Comparison of ENCODE assay signal across 12 cellular contexts in genomic region chr1:20069932-20070331, GRCh38. TPM values are rescaled to one million over a fixed set of nuclear protein-coding genes. Genes with fewer than 3 reads are reported as not detected.
DNase-seq lines count a peak whose midpoint lies in the region; ATAC-seq and TF ChIP-seq lines count a peak whose summit lies in the region.
"Had no signal": no experiment of that assay in that cellular context is flagged by ENCODE, and none has a peak within 500 bp of the region (broad histone marks: within the 10 kb centered on the region; RNA-seq: fewer than 3 reads in every experiment).

Gene PLA2G5 (plus strand): TSS chr1:20070194. CDS start chr1:20084831, 14,637 bp downstream.

- in situ Hi-C loops in gastrocnemius medialis (cut with MboI; ENCODE audit: low sequenced_read_pairs in 4 of 4) = no loop called here

- H3F3A ChIP-seq in PC-9 (ENCODE audit: insufficient read depth, low read depth) = no peaks in the 10 kb centered on the region

- BruUV-seq in PC-9 (replicated peaks; lab: Mats Ljungman, UMichigan) = no TSS peak

- DNase-seq in GM04504 (ENCODE audit: low read depth) = peak; percentile 18
- DNase-seq in coronary artery (ENCODE audit: low spot score) = peak; percentile 91
- no peak for DNase-seq in left lung
- DNase-seq in gastrocnemius medialis = peak; percentile 18 to 57
- DNase-seq in PC-9 = no peak
- DNase-seq in activated CD4-positive, alpha-beta T cell treated with anti-CD3 and anti-CD28 coated beads for 36 hours = no peak
- DNase-seq in T-cell = no peak
- DNase-seq: activated CD4-positive, alpha-beta memory T cell treated with anti-CD3 and anti-CD28 coated beads, Interleukin-2, amount 10 ng/mL, durations not matched to agents 7 days and 5 days; KG1; NCI-H446; SK-N-SH had no signal

- intact Hi-C loops in left lung (cut with DNase I) = no loop called here
- intact Hi-C loops in gastrocnemius medialis (cut with DNase I; ENCODE audit: low total_unique reads) = no loop called here
- intact Hi-C loops in PC-9 (cut with micrococcal nuclease; ENCODE audit: unreplicated experiment) = no loop called here
- intact Hi-C loops in activated CD4-positive, alpha-beta T cell treated with anti-CD3 and anti-CD28 coated beads for 36 hours (cut with DNase I, micrococcal nuclease) = no loop called here

- no peaks in the 10 kb centered on the region for H3K36me3 Mint-ChIP-seq in activated CD4-positive, alpha-beta T cell treated with anti-CD3 and anti-CD28 coated beads for 36 hours (ENCODE audit: low read depth)
- H3K36me3 Mint-ChIP-seq in T-cell = no peaks in the 10 kb centered on the region

- H2AFZ ChIP-seq in PC-9 = no peak within 1 kb of the TSS

- no peaks in the 10 kb centered on the region for H4K20me1 ChIP-seq in PC-9 (ENCODE audit: insufficient read depth)

- H3K36me3 ChIP-seq in left lung = no peaks in the 10 kb centered on the region
- no peaks in the 10 kb centered on the region for H3K36me3 ChIP-seq in gastrocnemius medialis
- H3K36me3 ChIP-seq in PC-9 (ENCODE audit: low read depth) = no peaks in the 10 kb centered on the region

- ATAC-seq in left lung = peak; percentile 73
- ATAC-seq in gastrocnemius medialis = peak; percentile 56 to 87
- no peak for ATAC-seq in activated CD4-positive, alpha-beta T cell treated with anti-CD3 and anti-CD28 coated beads for 36 hours
- ATAC-seq in HG02588 (IDR thresholded peaks at IDR 0.05; ENCODE audit: unreplicated experiment) = no peak
- ATAC-seq in T-cell (replicated peaks in 1 of 4) = no peak

- no peaks in the 10 kb centered on the region for H3K4me1 Mint-ChIP-seq in activated CD4-positive, alpha-beta T cell treated with anti-CD3 and anti-CD28 coated beads for 36 hours
- H3K4me1 Mint-ChIP-seq in T-cell = no peaks in the 10 kb centered on the region
- H3K4me1 Mint-ChIP-seq: activated CD4-positive, alpha-beta memory T cell treated with anti-CD3 and anti-CD28 coated beads, Interleukin-2, amount 10 ng/mL, durations not matched to agents 7 days and 5 days had no signal

- no peaks in the 10 kb centered on the region for H3K27me3 Mint-ChIP-seq in activated CD4-positive, alpha-beta T cell treated with anti-CD3 and anti-CD28 coated beads for 36 hours
- peaks cover 0 to 2% of the 10 kb centered on the region in 2 donors for H3K27me3 Mint-ChIP-seq in T-cell

- no peaks in the 10 kb centered on the region for H3K9me3 Mint-ChIP-seq in activated CD4-positive, alpha-beta T cell treated with anti-CD3 and anti-CD28 coated beads for 36 hours (ENCODE audit: low read depth)
- no peaks in the 10 kb centered on the region for H3K9me3 Mint-ChIP-seq in T-cell
- H3K9me3 Mint-ChIP-seq: activated CD4-positive, alpha-beta memory T cell treated with anti-CD3 and anti-CD28 coated beads, Interleukin-2, amount 10 ng/mL, durations not matched to agents 7 days and 5 days had no signal

- no peak for TF ChIP-seq CTCF in coronary artery (IDR thresholded peaks at IDR 0.05)
- TF ChIP-seq CTCF in left lung (IDR thresholded peaks at IDR 0.05) = no peak
- TF ChIP-seq CTCF in gastrocnemius medialis (IDR thresholded peaks at IDR 0.05 in 4 of 5, conservative IDR thresholded peaks at IDR 0.05 in 1 of 5) = no peak
- no peak for TF ChIP-seq CTCF in PC-9 (conservative IDR thresholded peaks at IDR 0.05)

- H3K27me3 ChIP-seq in left lung (peaks cover 0 to 7% of the 10 kb centered on the region in 2 donors), gastrocnemius medialis (no peaks in the 10 kb centered on the region), PC-9 (ENCODE audit: insufficient read depth, low read depth) (no peaks in the 10 kb centered on the region)

- H3K9me2 ChIP-seq in PC-9 (ENCODE audit: insufficient read depth) = no peaks in the 10 kb centered on the region
- H3K9me2 ChIP-seq: SK-N-SH had no signal

- POLR2A ChIA-PET in PC-9 (lab: Charles Lee; ENCODE audit: unreplicated experiment) = interaction anchor here (0.6 kb wide), 1 partner anchor 11 kb away, joined by 3 read pairs; no protein-coding TSS in a partner anchor
- POLR2A ChIA-PET in activated CD4-positive, alpha-beta T cell treated with anti-CD3 and anti-CD28 coated beads for 36 hours (lab: Charles Lee) = no interaction called here
- POLR2A ChIA-PET in T-cell (lab: Charles Lee) = no interaction called here

- no peak for TF ChIP-seq POLR2A in gastrocnemius medialis (IDR thresholded peaks at IDR 0.05)

- no peak within 1 kb of the TSS for H3K27ac Mint-ChIP-seq in activated CD4-positive, alpha-beta T cell treated with anti-CD3 and anti-CD28 coated beads for 36 hours
- no peak within 1 kb of the TSS for H3K27ac Mint-ChIP-seq in T-cell
- H3K27ac Mint-ChIP-seq: activated CD4-positive, alpha-beta memory T cell treated with anti-CD3 and anti-CD28 coated beads, Interleukin-2, amount 10 ng/mL, durations not matched to agents 7 days and 5 days had no signal

- no peak within 1 kb of the TSS for H3K4me2 ChIP-seq in PC-9
- H3K4me2 ChIP-seq: SK-N-SH had no signal

- CTCF ChIA-PET in PC-9 (lab: Charles Lee) (no interaction called here), T-cell (lab: Charles Lee) (no interaction called here)
- CTCF ChIA-PET in activated CD4-positive, alpha-beta T cell treated with anti-CD3 and anti-CD28 coated beads for 36 hours (lab: Charles Lee) = no interaction called here

- H3K79me2 ChIP-seq in PC-9 (ENCODE audit: low read depth) = no peaks in the 10 kb centered on the region

- H3K9me3 ChIP-seq in left lung (no peaks in the 10 kb centered on the region), gastrocnemius medialis (no peaks in the 10 kb centered on the region), PC-9 (ENCODE audit: insufficient read depth, low read depth) (no peaks in the 10 kb centered on the region)
- H3K9me3 ChIP-seq: SK-N-SH had no signal

- H3K4me3 Mint-ChIP-seq in activated CD4-positive, alpha-beta T cell treated with anti-CD3 and anti-CD28 coated beads for 36 hours = no peak within 1 kb of the TSS
- no peak within 1 kb of the TSS for H3K4me3 Mint-ChIP-seq in T-cell
- H3K4me3 Mint-ChIP-seq: activated CD4-positive, alpha-beta memory T cell treated with anti-CD3 and anti-CD28 coated beads, Interleukin-2, amount 10 ng/mL, durations not matched to agents 7 days and 5 days had no signal

- peak within 1 kb of the TSS; percentile 69 for H3K4me3 ChIP-seq in coronary artery
- H3K4me3 ChIP-seq in left lung = no peak within 1 kb of the TSS
- no peak within 1 kb of the TSS for H3K4me3 ChIP-seq in gastrocnemius medialis
- no peak within 1 kb of the TSS for H3K4me3 ChIP-seq in PC-9

- no peaks in the 10 kb centered on the region for H3K4me1 ChIP-seq in left lung
- H3K4me1 ChIP-seq in gastrocnemius medialis = peaks cover 10 to 12% of the 10 kb centered on the region in 2 donors
- H3K4me1 ChIP-seq in PC-9 (replicated peaks; ENCODE audit: insufficient read depth) = no peaks in the 10 kb centered on the region

- H3K27ac ChIP-seq in coronary artery = peak within 1 kb of the TSS; percentile 71 to 84
- H3K27ac ChIP-seq in left lung = no peak within 1 kb of the TSS
- H3K27ac ChIP-seq in gastrocnemius medialis = no peak within 1 kb of the TSS
- H3K27ac ChIP-seq in PC-9 = no peak within 1 kb of the TSS

RNA-seq across cellular contexts. Expression of gene PLA2G5, which starts in this region (rescaled TPM):
- total RNA-seq in left lung = 1 to 10 TPM; 4.9 to 5.5 TPM
- total RNA-seq in gastrocnemius medialis = not detected
- total RNA-seq in PC-9 (2021) = not detected in 2 replicates
- total RNA-seq in activated CD4-positive, alpha-beta T cell treated with anti-CD3 and anti-CD28 coated beads for 36 hours = not detected
- total RNA-seq in T-cell = not detected
- total RNA-seq: activated CD4-positive, alpha-beta memory T cell treated with anti-CD3 and anti-CD28 coated beads, Interleukin-2, amount 10 ng/mL, durations not matched to agents 7 days and 5 days had no signal

Comparison
In these comparisons a context has a peak if more than half of its experiments do, and no peak if none do; other contexts are left out.
1. Peak in DNase-seq and ATAC-seq in gastrocnemius medialis; RNA of the gene not detected or under 1 TPM.
2. DNase-seq: peak in GM04504 (single experiment) and coronary artery (single experiment); none in left lung (0 of 2), PC-9 (0 of 2), activated CD4-positive, alpha-beta T cell treated with anti-CD3 and anti-CD28 coated beads for 36 hours (single experiment) and T-cell (0 of 34).
3. H3K27ac ChIP-seq: peak in coronary artery (2 of 2); none in left lung (0 of 2), gastrocnemius medialis (0 of 4) and PC-9 (single experiment).